ENCODE assay signal across 1 cellular context in genomic region chr1:171509191-171509590, GRCh38.
TF ChIP-seq lines count a peak whose summit lies in the region.

No MANE protein-coding gene starts in this region.

TF ChIP-seq in IMR-90, 13 proteins besides CTCF, POLR2A, EP300 and RAD21 (continued from another document):
- TF ChIP-seq RFX5 (IDR thresholded peaks at IDR 0.05; ENCODE audit: low read depth, low read length) = no peak
- no peak for TF ChIP-seq CHD1 (IDR thresholded peaks at IDR 0.05; ENCODE audit: low read depth, low read length)
- no peak for TF ChIP-seq USF2 (IDR thresholded peaks at IDR 0.05; ENCODE audit: low read depth, low read length)
- TF ChIP-seq FOS (IDR thresholded peaks at IDR 0.05; ENCODE audit: low read depth, low read length) = no peak
